16 cellular contexts compared by ENCODE assay signal in genomic region chr20:31544600-31544999, GRCh38. TPM values are rescaled to one million over a fixed set of nuclear protein-coding genes. Genes with fewer than 3 reads are reported as not detected.
DNase-seq lines count a peak whose midpoint lies in the region; ATAC-seq, FAIRE-seq and TF ChIP-seq lines count a peak whose summit lies in the region.
"Had no signal": no experiment of that assay in that cellular context is flagged by ENCODE, and none has a peak within 500 bp of the region (broad histone marks: within the 10 kb centered on the region; RNA-seq: fewer than 3 reads in every experiment).

No MANE protein-coding gene starts in this region.

- no peak for TF ChIP-seq CTCF in A673 (conservative IDR thresholded peaks at IDR 0.05; ENCODE audit: low read depth, low read length)
- TF ChIP-seq CTCF in HCT116 (IDR thresholded peaks at IDR 0.05 in 2 of 3, conservative IDR thresholded peaks at IDR 0.05 in 1 of 3; ENCODE audit: borderline replicate concordance in 1 of 3, insufficient read depth in 1 of 3, low read depth in 2 of 3, low read length in 2 of 3), result no peak
- no peak for TF ChIP-seq CTCF in astrocyte (IDR thresholded peaks at IDR 0.05; ENCODE audit: insufficient read depth, low read depth, low read length)

- RAD21 ChIA-PET in HCT116 (lab: Charles Lee; ENCODE audit: low non-redundant PET in 1 of 2, low total read pairs in 2 of 2, uncharacterized antibody in 2 of 2, unreplicated experiment in 2 of 2), result no interaction called here

- peaks cover 51% of the 10 kb centered on the region for H3K36me3 Mint-ChIP-seq in astrocyte (ENCODE audit: low read depth, unreplicated experiment)
- peaks cover 0 to 60% (median 8%) of the 10 kb centered on the region in 3 donors for H3K36me3 Mint-ChIP-seq in naive thymus-derived CD8-positive, alpha-beta T cell

- no peak for ATAC-seq in HCT116
- ATAC-seq in naive thymus-derived CD8-positive, alpha-beta T cell, result no peak
- ATAC-seq in GM21723 (IDR thresholded peaks at IDR 0.05; ENCODE audit: unreplicated experiment), result no peak

- POLR2A ChIA-PET in A673 (lab: Charles Lee; ENCODE audit: low non-redundant PET), result no interaction called here
- POLR2A ChIA-PET in HCT116 (lab: Charles Lee), result no interaction called here
- POLR2A ChIA-PET in naive thymus-derived CD8-positive, alpha-beta T cell (lab: Charles Lee), result no interaction called here

- H3K4me1 ChIP-seq in A673 (ENCODE audit: insufficient read depth, low read length, poor library complexity, severe bottlenecking) (peaks cover 4% of the 10 kb centered on the region), HCT116 (ENCODE audit: control insufficient read depth in 1 of 2, insufficient read depth in 2 of 2, low read length in 2 of 2) (peaks cover 0 to 40% of the 10 kb centered on the region in 2 experiments; a peak in 3 of 4 replicates), astrocyte (ENCODE audit: insufficient read depth, low read length) (peaks cover 47% of the 10 kb centered on the region)

- no peaks in the 10 kb centered on the region for H3K27me3 Mint-ChIP-seq in astrocyte (ENCODE audit: low read depth, unreplicated experiment)
- no peaks in the 10 kb centered on the region for H3K27me3 Mint-ChIP-seq in naive thymus-derived CD8-positive, alpha-beta T cell

- CTCF ChIA-PET in A673 (lab: Charles Lee), result no interaction called here
- CTCF ChIA-PET in HCT116 (lab: Charles Lee), result interaction anchor here (1.3 kb wide), 1 partner anchor 68 kb away, joined by 3 read pairs; no protein-coding TSS in a partner anchor

- H3K9me3 Mint-ChIP-seq in astrocyte (ENCODE audit: unreplicated experiment), result no peaks in the 10 kb centered on the region
- H3K9me3 Mint-ChIP-seq in naive thymus-derived CD8-positive, alpha-beta T cell, result no peaks in the 10 kb centered on the region

- TF ChIP-seq RAD21 in HCT116 (IDR thresholded peaks at IDR 0.05; ENCODE audit: low read depth), result no peak

- H3K4me2 ChIP-seq in HCT116 (ENCODE audit: low read length), result no peak overlapping the region
- H3K4me2 ChIP-seq in astrocyte (ENCODE audit: low read length), result peak overlapping the region; percentile 23

- no peak overlapping the region for H3K4me3 ChIP-seq in A673 (ENCODE audit: low read depth, low read length, poor library complexity, severe bottlenecking)
- no peak overlapping the region for H3K4me3 ChIP-seq in HCT116 (replicated peaks in 1 of 2; ENCODE audit: low read depth in 1 of 2, low read length in 2 of 2)
- H3K4me3 ChIP-seq in astrocyte (ENCODE audit: insufficient read depth, low read depth, low read length), result no peak overlapping the region

- BruUV-seq in A673 (replicated peaks; lab: Mats Ljungman, UMichigan), result no TSS peak
- no TSS peak for BruUV-seq in HCT116 (replicated peaks; lab: Mats Ljungman, UMichigan)

- H3K27me3 ChIP-seq in A673 (replicated peaks; ENCODE audit: insufficient read depth, low read depth, low read length, poor library complexity) (no peaks in the 10 kb centered on the region), HCT116 (ENCODE audit: insufficient read depth, low read length) (no peaks in the 10 kb centered on the region), astrocyte (ENCODE audit: insufficient read depth, low read length) (no peaks in the 10 kb centered on the region)

- peaks cover 56% of the 10 kb centered on the region for H3K4me1 Mint-ChIP-seq in astrocyte (ENCODE audit: low read depth, unreplicated experiment)
- H3K4me1 Mint-ChIP-seq in naive thymus-derived CD8-positive, alpha-beta T cell, result peaks cover 10 to 46% (median 28%) of the 10 kb centered on the region in 4 donors

- intact Hi-C loops in A673 (cut with micrococcal nuclease; ENCODE audit: unreplicated experiment), result no loop called here
- intact Hi-C loops in HCT116 (cut with micrococcal nuclease), result no loop called here

- H3K9me3 ChIP-seq in A673 (ENCODE audit: low read depth, low read length, poor library complexity, severe bottlenecking) (no peaks in the 10 kb centered on the region), HCT116 (ENCODE audit: control insufficient read depth in 1 of 2, insufficient read depth in 1 of 2, low read depth in 1 of 2, low read length in 2 of 2) (no peaks in the 10 kb centered on the region), astrocyte (ENCODE audit: insufficient read depth, low read depth, low read length) (no peaks in the 10 kb centered on the region)

- DNase-seq in A673 (ENCODE audit: low spot score) (no peak), HCT116 (ENCODE audit: low read depth, low spot score) (no peak), astrocyte (ENCODE audit: low read depth) (no peak), EL (no peak), NCI-H345 treated with DMSO at 0.1 percent for 48 hours (lab: John Stamatoyannopoulos, UW; ENCODE audit: unreplicated experiment) (no peak), DMS153 treated with DMSO at 0.1 percent for 48 hours (lab: John Stamatoyannopoulos, UW; ENCODE audit: unreplicated experiment) (no peak)
- no peak for DNase-seq in naive thymus-derived CD8-positive, alpha-beta T cell
- DNase-seq: caudate nucleus; erythroblast; NCI-H146; NCI-H69; SHP77; stimulated activated naive CD4-positive, alpha-beta T cell; WERI-Rb-1 had no signal

- peaks cover 20% of the 10 kb centered on the region for H3K36me3 ChIP-seq in A673 (ENCODE audit: insufficient read depth, low read length, poor library complexity, severe bottlenecking)
- peaks cover 24 to 41% of the 10 kb centered on the region in 2 experiments; a peak in 3 of 4 replicates for H3K36me3 ChIP-seq in HCT116 (ENCODE audit: control insufficient read depth in 1 of 2, insufficient read depth in 2 of 2, low read length in 2 of 2)
- peaks cover 31% of the 10 kb centered on the region for H3K36me3 ChIP-seq in astrocyte (ENCODE audit: insufficient read depth, low read length)

- H3K4me3 Mint-ChIP-seq in astrocyte (ENCODE audit: unreplicated experiment), result peak overlapping the region; percentile 18
- no peak overlapping the region for H3K4me3 Mint-ChIP-seq in naive thymus-derived CD8-positive, alpha-beta T cell

- H3K27ac ChIP-seq in A673 (ENCODE audit: low read depth, low read length, poor library complexity, severe bottlenecking) (peak overlapping the region; percentile 8), HCT116 (ENCODE audit: low read depth, low read length) (0 out of 2 replicates have a peak overlapping the region, but pooled peaks have one; percentile 20), astrocyte (ENCODE audit: low read depth, low read length) (peak overlapping the region; percentile 84)
- H3K27ac ChIP-seq: WERI-Rb-1 had no signal

- TF ChIP-seq POLR2A in HCT116 (IDR thresholded peaks at IDR 0.05; ENCODE audit: borderline replicate concordance, extremely low read depth, insufficient read depth, insufficient read length), result no peak

- H3K79me2 ChIP-seq in HCT116 (ENCODE audit: insufficient read depth, low read length) (peaks cover 81% of the 10 kb centered on the region), astrocyte (ENCODE audit: insufficient read depth, low read length) (peaks cover 50% of the 10 kb centered on the region)

- H4K20me1 ChIP-seq in HCT116 (ENCODE audit: insufficient read depth) (no peaks in the 10 kb centered on the region), astrocyte (ENCODE audit: insufficient read depth, low read length) (peaks cover 23% of the 10 kb centered on the region)

- H3K9me2 ChIP-seq in HCT116 (ENCODE audit: insufficient read depth), result no peaks in the 10 kb centered on the region

- H2AFZ ChIP-seq in HCT116 (ENCODE audit: low read depth, low read length, poor library complexity, severe bottlenecking) (no peak overlapping the region), astrocyte (ENCODE audit: low read depth, low read length) (no peak overlapping the region)

- H3K27ac Mint-ChIP-seq in astrocyte (ENCODE audit: unreplicated experiment), result peak overlapping the region; percentile 77
- peak overlapping the region in 7 of 10 donors; percentile 8 to 90 (median 57) for H3K27ac Mint-ChIP-seq in naive thymus-derived CD8-positive, alpha-beta T cell

- no peak for FAIRE-seq in astrocyte (lab: Jason Lieb, UNC)
- FAIRE-seq: G401.6 had no signal

- H3K9ac ChIP-seq in HCT116 (ENCODE audit: low read length) (peak overlapping the region; percentile 27; the same call in 1 of the 2 replicates), astrocyte (ENCODE audit: low read length) (peak overlapping the region; percentile 12)

TF ChIP-seq in HCT116, 20 proteins besides CTCF, POLR2A, EP300 and RAD21:
- TF ChIP-seq SRF (IDR thresholded peaks at IDR 0.05; ENCODE audit: low read depth), result no peak
TF ChIP-seq in HCT116: peak in this region for 0.

RNA-seq across cellular contexts. Expression of gene HM13, which starts 30.4 kb away (rescaled TPM):
- total RNA-seq in A673 (2021), result 182 and 196 TPM in 2 replicates
- 183 TPM for total RNA-seq in HCT116 (2021; ENCODE audit: unreplicated experiment)
- 181 and 193 TPM in 2 replicates for polyA plus RNA-seq in HCT116 (2012)
- 399 and 435 TPM in 2 replicates for total RNA-seq in astrocyte
- 100 to 1,000 TPM; 105 to 109 TPM for total RNA-seq in naive thymus-derived CD8-positive, alpha-beta T cell
- 100 to 1,000 TPM in 2 of 3 donors, 10 to 100 TPM in 1; 96.5 to 115 (median 113) TPM for polyA plus RNA-seq in naive thymus-derived CD8-positive, alpha-beta T cell

Comparison
In these comparisons a context has a peak if more than half of its experiments do, and no peak if none do; other contexts are left out.
1. H3K27ac ChIP-seq: peak in every context shown above with its lines; median percentile 84 in astrocyte; 20 in HCT116; 8 in A673.